In the genomic region with DNA sequence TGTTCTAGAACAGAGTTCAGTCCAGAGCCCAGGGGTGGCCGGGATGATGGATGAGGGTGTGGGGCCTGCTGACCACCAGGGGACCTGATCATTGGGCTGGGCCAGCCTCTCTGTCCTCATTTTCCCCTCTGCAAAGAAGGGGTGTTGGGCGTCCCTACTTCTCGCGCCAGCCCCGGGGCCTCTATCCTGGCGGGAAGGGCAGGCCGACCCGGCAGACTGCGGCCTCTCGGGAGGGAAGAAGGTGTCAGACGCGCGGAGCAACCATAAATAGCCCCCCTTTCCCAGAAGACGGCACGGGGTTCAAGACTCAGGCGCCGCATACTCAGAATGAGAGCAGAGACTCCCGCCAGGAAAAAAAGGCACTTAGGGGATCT, we compare ENCODE assay signal across 13 cellular contexts. TPM values are rescaled to one million over a fixed set of nuclear protein-coding genes. Genes with fewer than 3 reads are reported as not detected.
DNase-seq lines count a peak whose midpoint lies in the region; ATAC-seq lines count a peak whose summit lies in the region.
"Had no signal": no experiment of that assay in that cellular context is flagged by ENCODE, and none has a peak within 500 bp of the region (broad histone marks: within the 10 kb centered on the region; RNA-seq: fewer than 3 reads in every experiment).

No MANE protein-coding gene starts in this region.

- POLR2A ChIA-PET in naive thymus-derived CD4-positive, alpha-beta T cell (lab: Charles Lee) = no interaction called here

- peaks cover 32% of the 10 kb centered on the region for H3K4me1 Mint-ChIP-seq in stimulated activated naive CD8-positive, alpha-beta T cell treated with anti-CD3 and anti-CD28 coated beads, Interleukin-15, amount 100 ng/mL, for 72 hours
- H3K4me1 Mint-ChIP-seq in central memory CD8-positive, alpha-beta T cell = peaks cover 24% of the 10 kb centered on the region
- peaks cover 12 to 31% (median 17%) of the 10 kb centered on the region in 7 donors for H3K4me1 Mint-ChIP-seq in naive thymus-derived CD4-positive, alpha-beta T cell

- no peak overlapping the region for H3K27ac ChIP-seq in naive thymus-derived CD4-positive, alpha-beta T cell (ENCODE audit: low read depth, low read length)

- CTCF ChIA-PET in naive thymus-derived CD4-positive, alpha-beta T cell (lab: Charles Lee) = no interaction called here

- peaks cover 20 to 23% of the 10 kb centered on the region in 2 donors for H3K4me1 ChIP-seq in naive thymus-derived CD4-positive, alpha-beta T cell (ENCODE audit: control insufficient read depth in 2 of 2, insufficient read depth in 2 of 2, low read length in 2 of 2)

- peaks cover 16 to 27% of the 10 kb centered on the region in 2 donors for H3K27me3 ChIP-seq in naive thymus-derived CD4-positive, alpha-beta T cell (ENCODE audit: control insufficient read depth in 2 of 2, insufficient read depth in 2 of 2, low read length in 2 of 2)

- no peaks in the 10 kb centered on the region for H3K36me3 ChIP-seq in naive thymus-derived CD4-positive, alpha-beta T cell (ENCODE audit: control insufficient read depth in 2 of 3, insufficient read depth in 3 of 3, low read length in 3 of 3)

- ATAC-seq in stimulated activated naive CD8-positive, alpha-beta T cell treated with anti-CD3 and anti-CD28 coated beads, Interleukin-15, amount 100 ng/mL, for 72 hours = no peak
- ATAC-seq in stimulated activated naive CD8-positive, alpha-beta T cell treated with anti-CD3 and anti-CD28 coated beads, Interleukin-15, Interleukin-2, amounts not matched to agents 100 U/mL and 50 U/mL, for 24 hours = no peak
- ATAC-seq in central memory CD8-positive, alpha-beta T cell (replicated peaks; ENCODE audit: extremely low read depth, poor library complexity, severe bottlenecking) = no peak
- no peak for ATAC-seq in naive thymus-derived CD4-positive, alpha-beta T cell
- ATAC-seq in GM18868 (IDR thresholded peaks at IDR 0.05; ENCODE audit: unreplicated experiment) (no peak), GM21390 (IDR thresholded peaks at IDR 0.05; ENCODE audit: unreplicated experiment) (no peak)
- ATAC-seq: activated CD4-positive, CD25-positive, alpha-beta regulatory T cell treated with anti-CD3 and anti-CD28 coated beads, Interleukin-2, amount 50 U/mL, for 24 hours had no signal

- peaks cover 59% of the 10 kb centered on the region for H3K27me3 Mint-ChIP-seq in stimulated activated naive CD8-positive, alpha-beta T cell treated with anti-CD3 and anti-CD28 coated beads, Interleukin-15, amount 100 ng/mL, for 72 hours
- H3K27me3 Mint-ChIP-seq in central memory CD8-positive, alpha-beta T cell = peaks cover 51% of the 10 kb centered on the region
- H3K27me3 Mint-ChIP-seq in naive thymus-derived CD4-positive, alpha-beta T cell = peaks cover 25 to 56% (median 30%) of the 10 kb centered on the region in 5 donors

- H3K4me3 Mint-ChIP-seq in stimulated activated naive CD8-positive, alpha-beta T cell treated with anti-CD3 and anti-CD28 coated beads, Interleukin-15, amount 100 ng/mL, for 72 hours = peak overlapping the region; percentile 83 to 94
- H3K4me3 Mint-ChIP-seq in central memory CD8-positive, alpha-beta T cell = peak overlapping the region; percentile 76
- H3K4me3 Mint-ChIP-seq in naive thymus-derived CD4-positive, alpha-beta T cell = peak overlapping the region; percentile 39 to 87 (median 79)

- no peak overlapping the region for H3K4me3 ChIP-seq in naive thymus-derived CD4-positive, alpha-beta T cell (ENCODE audit: low read length)

- peaks cover 5% of the 10 kb centered on the region for H3K36me3 Mint-ChIP-seq in central memory CD8-positive, alpha-beta T cell (ENCODE audit: insufficient read depth)
- no peaks in the 10 kb centered on the region for H3K36me3 Mint-ChIP-seq in naive thymus-derived CD4-positive, alpha-beta T cell

- no peaks in the 10 kb centered on the region for H3K9me3 Mint-ChIP-seq in stimulated activated naive CD8-positive, alpha-beta T cell treated with anti-CD3 and anti-CD28 coated beads, Interleukin-15, amount 100 ng/mL, for 72 hours
- no peaks in the 10 kb centered on the region for H3K9me3 Mint-ChIP-seq in central memory CD8-positive, alpha-beta T cell
- no peaks in the 10 kb centered on the region for H3K9me3 Mint-ChIP-seq in naive thymus-derived CD4-positive, alpha-beta T cell

- intact Hi-C loops in naive thymus-derived CD4-positive, alpha-beta T cell (cut with micrococcal nuclease) = no loop called here

- no peak overlapping the region for H3K27ac Mint-ChIP-seq in stimulated activated naive CD8-positive, alpha-beta T cell treated with anti-CD3 and anti-CD28 coated beads, Interleukin-15, amount 100 ng/mL, for 72 hours
- H3K27ac Mint-ChIP-seq in central memory CD8-positive, alpha-beta T cell (ENCODE audit: low read depth) = no peak overlapping the region
- peak overlapping the region in 1 of 9 donors; percentile 25 for H3K27ac Mint-ChIP-seq in naive thymus-derived CD4-positive, alpha-beta T cell

- DNase-seq in stimulated activated naive CD8-positive, alpha-beta T cell treated with anti-CD3 and anti-CD28 coated beads, Interleukin-15, amount 100 ng/mL, for 72 hours = no peak
- no peak for DNase-seq in stimulated activated naive CD8-positive, alpha-beta T cell treated with anti-CD3 and anti-CD28 coated beads, Interleukin-15, Interleukin-2, amounts not matched to agents 100 U/mL and 50 U/mL, for 24 hours
- no peak for DNase-seq in central memory CD8-positive, alpha-beta T cell (ENCODE audit: low spot score in 2 of 2)
- DNase-seq in naive thymus-derived CD4-positive, alpha-beta T cell = no peak
- no peak for DNase-seq in NCI-H345 treated with DMSO at 0.1 percent for 48 hours (lab: John Stamatoyannopoulos, UW; ENCODE audit: unreplicated experiment)
- DNase-seq in NCI-H774 (lab: John Stamatoyannopoulos, UW) = no peak
- DNase-seq: AML-193, GOT3, NCI-H2029, SK-N-SH had no signal

- no peaks in the 10 kb centered on the region for H3K9me3 ChIP-seq in naive thymus-derived CD4-positive, alpha-beta T cell (ENCODE audit: control insufficient read depth in 2 of 3, low read length in 3 of 3)
- H3K9me3 ChIP-seq: SK-N-SH had no signal

RNA-seq across cellular contexts. Expression of a gene that starts 1.9 kb away (rescaled TPM):
- not detected for total RNA-seq in naive thymus-derived CD4-positive, alpha-beta T cell
- not detected for polyA plus RNA-seq in naive thymus-derived CD4-positive, alpha-beta T cell

RNA-seq across cellular contexts. Expression of a gene that starts 11.6 kb away (rescaled TPM):
- total RNA-seq in naive thymus-derived CD4-positive, alpha-beta T cell = 10 to 100 TPM; 14.3 to 19.4 (median 16.4) TPM
- polyA plus RNA-seq in naive thymus-derived CD4-positive, alpha-beta T cell = 1 to 10 TPM; 3.7 to 5.6 TPM

RNA-seq across cellular contexts. Expression of a gene that starts 26.0 kb away (rescaled TPM):
- not detected for total RNA-seq in naive thymus-derived CD4-positive, alpha-beta T cell
- not detected for polyA plus RNA-seq in naive thymus-derived CD4-positive, alpha-beta T cell

RNA-seq across cellular contexts. Expression of a gene that starts 50.3 kb away (rescaled TPM):
- total RNA-seq in naive thymus-derived CD4-positive, alpha-beta T cell = 1 to 10 TPM in 4 of 5 experiments, under 1 TPM in 1; 0.90 to 9.0 (median 8.6) TPM
- under 1 TPM in 1 of 2 donors, not detected in 1; 0.59 TPM for polyA plus RNA-seq in naive thymus-derived CD4-positive, alpha-beta T cell
